In genomic region chr1:200351826-200352549, GRCh38 we compare ENCODE assay signal across 8 cellular contexts. TPM values are rescaled to one million over a fixed set of nuclear protein-coding genes. Genes with fewer than 3 reads are reported as not detected.
DNase-seq lines count a peak whose midpoint lies in the region; ATAC-seq and TF ChIP-seq lines count a peak whose summit lies in the region.

No MANE protein-coding gene starts in this region.

- no peaks in the 10 kb centered on the region for H3K36me3 Mint-ChIP-seq in Calu3 (ENCODE audit: insufficient read depth, unreplicated experiment)

- H3K4me3 ChIP-seq in NB4 (ENCODE audit: low read depth, low read length) (no peak overlapping the region), parathyroid adenoma (ENCODE audit: low read depth, low read length) (no peak overlapping the region)

- H3K4me1 Mint-ChIP-seq in Calu3 (ENCODE audit: low read depth, unreplicated experiment), result peaks cover 13% of the 10 kb centered on the region

- no peak overlapping the region for H3K4me2 ChIP-seq in parathyroid adenoma (ENCODE audit: low read length)

- TF ChIP-seq CTCF in Calu3 (IDR thresholded peaks at IDR 0.05; ENCODE audit: unreplicated experiment) (no peak), NB4 (IDR thresholded peaks at IDR 0.05; ENCODE audit: low read depth, low read length) (no peak), parathyroid adenoma (IDR thresholded peaks at IDR 0.05) (no peak)

- ATAC-seq in GM21381 (IDR thresholded peaks at IDR 0.05; ENCODE audit: unreplicated experiment), result peak; percentile 59

- H3K27me3 Mint-ChIP-seq in Calu3 (ENCODE audit: unreplicated experiment), result no peaks in the 10 kb centered on the region

- no peak overlapping the region for H3K9ac ChIP-seq in parathyroid adenoma

- TF ChIP-seq POLR2A in NB4 (IDR thresholded peaks at IDR 0.05; ENCODE audit: extremely low read depth, insufficient read length), result no peak

- no peaks in the 10 kb centered on the region for H3K4me1 ChIP-seq in parathyroid adenoma

- intact Hi-C loops in Calu3 (cut with micrococcal nuclease; ENCODE audit: unreplicated experiment), result no loop called here

- no peak overlapping the region for H3K27ac ChIP-seq in parathyroid adenoma

- DNase-seq in Calu3 (no peak), NB4 (ENCODE audit: low read depth) (peak; percentile 42), NCI-H748 treated with DMSO at 0.1 percent for 48 hours (lab: John Stamatoyannopoulos, UW) (no peak), NCI-H2171 (lab: John Stamatoyannopoulos, UW) (no peak)
- peak; percentile 32 for DNase-seq in central memory CD4-positive, alpha-beta T cell
- no peak for DNase-seq in stimulated activated CD8-positive, alpha-beta memory T cell treated with anti-CD3 and anti-CD28 coated beads, Interleukin-4, amount 100 ng/mL, for 48 hours

- no TSS peak for BruUV-seq in Calu3 (replicated peaks; lab: Mats Ljungman, UMichigan)

- H3K27me3 ChIP-seq in parathyroid adenoma (ENCODE audit: control insufficient read depth, insufficient read depth, low read length), result no peaks in the 10 kb centered on the region

- no peaks in the 10 kb centered on the region for H3K9me3 ChIP-seq in parathyroid adenoma (ENCODE audit: control insufficient read depth, low read length)

- no peaks in the 10 kb centered on the region for H3K36me3 ChIP-seq in parathyroid adenoma (ENCODE audit: control insufficient read depth, insufficient read depth, low read length)

- H2AFZ ChIP-seq in parathyroid adenoma, result peak overlapping the region; percentile 17

- peak overlapping the region; percentile 7 for H3K4me3 Mint-ChIP-seq in Calu3 (ENCODE audit: low read depth, unreplicated experiment)

- no peaks in the 10 kb centered on the region for H3K79me2 ChIP-seq in parathyroid adenoma

- peak overlapping the region; percentile 35 for H3K27ac Mint-ChIP-seq in Calu3 (ENCODE audit: unreplicated experiment)

- H3K9me3 Mint-ChIP-seq in Calu3 (ENCODE audit: low read depth, unreplicated experiment), result no peaks in the 10 kb centered on the region

- CTCF ChIA-PET in Calu3 (lab: Charles Lee), result no interaction called here

RNA-seq across cellular contexts. Expression of gene ZNF281, which starts 57.8 kb away (rescaled TPM):
- 25.8 and 26.5 TPM in 2 replicates for total RNA-seq in Calu3 (2022)

Comparison
In these comparisons a context has a peak if more than half of its experiments do, and no peak if none do; other contexts are left out.
1. DNase-seq: peak in NB4 (single experiment) and central memory CD4-positive, alpha-beta T cell (single experiment); none in Calu3 (single experiment), NCI-H748 treated with DMSO at 0.1 percent for 48 hours (single experiment), NCI-H2171 (single experiment) and stimulated activated CD8-positive, alpha-beta memory T cell treated with anti-CD3 and anti-CD28 coated beads, Interleukin-4, amount 100 ng/mL, for 48 hours (single experiment).